In genomic region chr2:40348665-40349064, GRCh38 we compare ENCODE assay signal across 21 cellular contexts.
DNase-seq lines count a peak whose midpoint lies in the region; ATAC-seq and TF ChIP-seq lines count a peak whose summit lies in the region.
"Had no signal": no experiment of that assay in that cellular context is flagged by ENCODE, and none has a peak within 500 bp of the region (broad histone marks: within the 10 kb centered on the region; RNA-seq: fewer than 3 reads in every experiment).

No MANE protein-coding gene starts in this region.

- DNase-seq in ACHN, result peak; percentile 73
- DNase-seq in HFFc6, result peak; percentile 88
- no peak for DNase-seq in body of pancreas
- DNase-seq in kidney epithelial cell (ENCODE audit: low read depth), result peak; percentile 75
- DNase-seq in NCI-H1048 (lab: John Stamatoyannopoulos, UW), result no peak
- no peak for DNase-seq in stimulated activated CD4-positive, alpha-beta T cell treated with anti-CD3 and anti-CD28 coated beads, Interleukin-4, amount 100 ng/mL, for 24 hours
- DNase-seq in cerebellum (ENCODE audit: low spot score), result no peak
- DNase-seq: activated CD4-positive, alpha-beta T cell treated with anti-CD3 and anti-CD28 coated beads for 4 hours; activated naive CD4-positive, alpha-beta T cell; head of caudate nucleus; left cardiac atrium; NCI-H1092; NCI-H2171; NK-92 treated with Interleukin-12 subunit alpha and Interleukin-12 subunit beta, amount 100 ng/mL, for 24 hours; SIG-M5; stimulated activated CD4-positive, alpha-beta T cell treated with anti-CD3 and anti-CD28 coated beads, Interleukin-12 subunit alpha, Interleukin-12 subunit beta, amount 100 ng/mL, for 4 hours; T-helper 9 cell had no signal

- intact Hi-C loops in body of pancreas (cut with DNase I), result no loop called here

- peaks cover 2% of the 10 kb centered on the region for H3K27me3 Mint-ChIP-seq in HFFc6 (ENCODE audit: insufficient read depth)
- H3K27me3 Mint-ChIP-seq: central memory CD8-positive, alpha-beta T cell; stimulated activated naive CD8-positive, alpha-beta T cell treated with anti-CD3 and anti-CD28 coated beads, Interleukin-15, Interleukin-2, amounts not matched to agents 100 ng/mL and 50 ng/mL, for 24 hours had no signal

- H3K4me1 ChIP-seq in body of pancreas, result no peaks in the 10 kb centered on the region

- in situ Hi-C loops in ACHN (cut with HindIII; ENCODE audit: low pct_ligation_motif_present, low pct_unique_long_range_greater_than_20kb, low sequenced_read_pairs), result no loop called here

- no peaks in the 10 kb centered on the region for H3K9me3 Mint-ChIP-seq in HFFc6
- H3K9me3 Mint-ChIP-seq: stimulated activated naive CD8-positive, alpha-beta T cell treated with anti-CD3 and anti-CD28 coated beads, Interleukin-15, Interleukin-2, amounts not matched to agents 100 ng/mL and 50 ng/mL, for 24 hours had no signal

- H3K4me1 Mint-ChIP-seq in HFFc6 (ENCODE audit: low read depth), result peaks cover 88% of the 10 kb centered on the region
- H3K4me1 Mint-ChIP-seq: central memory CD8-positive, alpha-beta T cell had no signal

- peaks cover 10% of the 10 kb centered on the region for H3K36me3 Mint-ChIP-seq in HFFc6 (ENCODE audit: low read depth)

- peak overlapping the region; percentile 74 for H3K4me3 Mint-ChIP-seq in HFFc6
- H3K4me3 Mint-ChIP-seq: central memory CD8-positive, alpha-beta T cell; stimulated activated naive CD8-positive, alpha-beta T cell treated with anti-CD3 and anti-CD28 coated beads, Interleukin-15, Interleukin-2, amounts not matched to agents 100 ng/mL and 50 ng/mL, for 24 hours had no signal

- peak overlapping the region; percentile 91 for H3K27ac Mint-ChIP-seq in HFFc6
- H3K27ac Mint-ChIP-seq: stimulated activated naive CD8-positive, alpha-beta T cell treated with anti-CD3 and anti-CD28 coated beads, Interleukin-15, Interleukin-2, amounts not matched to agents 100 ng/mL and 50 ng/mL, for 24 hours had no signal

- no peaks in the 10 kb centered on the region for H3K9me3 ChIP-seq in body of pancreas

- H3K27me3 ChIP-seq in body of pancreas (no peaks in the 10 kb centered on the region), kidney epithelial cell (ENCODE audit: control insufficient read depth, insufficient read depth, low read length) (no peaks in the 10 kb centered on the region)

- H3K27ac ChIP-seq in body of pancreas, result no peak overlapping the region

- TF ChIP-seq CTCF in HFFc6 (IDR thresholded peaks at IDR 0.05), result no peak
- no peak for TF ChIP-seq CTCF in body of pancreas (IDR thresholded peaks at IDR 0.05)
- no peak for TF ChIP-seq CTCF in kidney epithelial cell (IDR thresholded peaks at IDR 0.05; ENCODE audit: insufficient read depth, low read length, poor library complexity, severe bottlenecking)

- ATAC-seq in body of pancreas (peak; percentile 39), HG02588 (IDR thresholded peaks at IDR 0.05; ENCODE audit: unreplicated experiment) (no peak)
- ATAC-seq: K562 had no signal

- TF ChIP-seq POLR2A in body of pancreas (IDR thresholded peaks at IDR 0.05), result no peak

- H3K36me3 ChIP-seq in body of pancreas (replicated peaks in 1 of 2; ENCODE audit: insufficient read depth in 1 of 2, low read depth in 2 of 2) (no peaks in the 10 kb centered on the region), kidney epithelial cell (ENCODE audit: control insufficient read depth, insufficient read depth, low read length) (no peaks in the 10 kb centered on the region)

- WGBS in body of pancreas, 2 donors, result 59 to 65% methylated on average over 5 of the region's 5 CpGs

- H3K4me3 ChIP-seq in body of pancreas (no peak overlapping the region), kidney epithelial cell (ENCODE audit: low read depth, low read length) (no peak overlapping the region)
- H3K4me3 ChIP-seq: K562 had no signal

Comparison
In these comparisons a context has a peak if more than half of its experiments do, and no peak if none do; other contexts are left out.
1. DNase-seq: peak in ACHN (single experiment), HFFc6 (single experiment) and kidney epithelial cell (single experiment); none in body of pancreas (0 of 4), NCI-H1048 (single experiment), stimulated activated CD4-positive, alpha-beta T cell treated with anti-CD3 and anti-CD28 coated beads, Interleukin-4, amount 100 ng/mL, for 24 hours (single experiment) and cerebellum (single experiment).